ENCODE assay signal across 8 cellular contexts in genomic region chr13:24683833-24684599, GRCh38. TPM values are rescaled to one million over a fixed set of nuclear protein-coding genes. Genes with fewer than 3 reads are reported as not detected.
DNase-seq lines count a peak whose midpoint lies in the region; ATAC-seq lines count a peak whose summit lies in the region.

No MANE protein-coding gene starts in this region.

- H3K27me3 Mint-ChIP-seq in IgD-negative memory B cell (peaks cover 30% of the 10 kb centered on the region), T-cell (peaks cover 21 to 41% of the 10 kb centered on the region in 2 donors)

- POLR2A ChIA-PET in T-cell (lab: Charles Lee), result no interaction called here

- ATAC-seq in GM18907 (IDR thresholded peaks at IDR 0.05; ENCODE audit: unreplicated experiment) (peak; percentile 63), T-cell (replicated peaks in 1 of 4) (peak; percentile 60 to 83 (median 82))

- CTCF ChIA-PET in T-cell (lab: Charles Lee), result interaction anchor here (1.1 to 2.2 kb wide), 2 partner anchors 11 to 39 kb away, joined by 3 to 11 read pairs; no protein-coding TSS in a partner anchor

- H3K27ac Mint-ChIP-seq in IgD-negative memory B cell (peak overlapping the region in 1 of 3 donors; percentile 4), T-cell (peak overlapping the region; percentile 12 to 23)

- H3K4me3 Mint-ChIP-seq in IgD-negative memory B cell (peak overlapping the region in 3 of 4 donors; percentile 11 to 44 (median 13)), T-cell (peak overlapping the region in 1 of 3 donors; percentile 61)

- H3K9me3 Mint-ChIP-seq in IgD-negative memory B cell (no peaks in the 10 kb centered on the region), T-cell (no peaks in the 10 kb centered on the region)

- H3K4me1 Mint-ChIP-seq in IgD-negative memory B cell (peaks cover 13 to 20% (median 19%) of the 10 kb centered on the region in 3 donors), T-cell (peaks cover 31 to 37% (median 34%) of the 10 kb centered on the region in 3 donors)

- no peaks in the 10 kb centered on the region for H3K36me3 Mint-ChIP-seq in IgD-negative memory B cell
- H3K36me3 Mint-ChIP-seq in T-cell, result no peaks in the 10 kb centered on the region

- DNase-seq in Ammon's horn (ENCODE audit: low spot score) (peak; percentile 71), T-cell (peak in 33 of 34 experiments; percentile 9 to 65 (median 50)), amygdala (lab: John Stamatoyannopoulos, UW) (peak in 37 of 56 donors; percentile 1 to 70 (median 28)), hypothalamus (lab: John Stamatoyannopoulos, UW) (peak in 38 of 51 donors; percentile 3 to 77 (median 32)), OCI-M2 (lab: John Stamatoyannopoulos, UW; ENCODE audit: unreplicated experiment) (no peak)
- DNase-seq in stimulated activated CD4-positive, alpha-beta T cell treated with anti-CD3 and anti-CD28 coated beads, Interleukin-15, amount 100 ng/mL, for 1 hour (ENCODE audit: low read depth in 1 of 2, low spot score in 1 of 2), result peak; percentile 15 to 38

RNA-seq across cellular contexts. Expression of gene ATP12A, which starts 3.8 kb away (rescaled TPM):
- not detected for polyA plus RNA-seq in IgD-negative memory B cell
- total RNA-seq in T-cell, result not detected
